In genomic region chr20:32535953-32536823, GRCh38 we compare ENCODE assay signal across 1 cellular context.
TF ChIP-seq lines count a peak whose summit lies in the region.

No MANE protein-coding gene starts in this region.

TF ChIP-seq in HepG2, 621 proteins besides CTCF, POLR2A, EP300 and RAD21 (continued from another document and continues in another):
- TF ChIP-seq, protein P1, sequence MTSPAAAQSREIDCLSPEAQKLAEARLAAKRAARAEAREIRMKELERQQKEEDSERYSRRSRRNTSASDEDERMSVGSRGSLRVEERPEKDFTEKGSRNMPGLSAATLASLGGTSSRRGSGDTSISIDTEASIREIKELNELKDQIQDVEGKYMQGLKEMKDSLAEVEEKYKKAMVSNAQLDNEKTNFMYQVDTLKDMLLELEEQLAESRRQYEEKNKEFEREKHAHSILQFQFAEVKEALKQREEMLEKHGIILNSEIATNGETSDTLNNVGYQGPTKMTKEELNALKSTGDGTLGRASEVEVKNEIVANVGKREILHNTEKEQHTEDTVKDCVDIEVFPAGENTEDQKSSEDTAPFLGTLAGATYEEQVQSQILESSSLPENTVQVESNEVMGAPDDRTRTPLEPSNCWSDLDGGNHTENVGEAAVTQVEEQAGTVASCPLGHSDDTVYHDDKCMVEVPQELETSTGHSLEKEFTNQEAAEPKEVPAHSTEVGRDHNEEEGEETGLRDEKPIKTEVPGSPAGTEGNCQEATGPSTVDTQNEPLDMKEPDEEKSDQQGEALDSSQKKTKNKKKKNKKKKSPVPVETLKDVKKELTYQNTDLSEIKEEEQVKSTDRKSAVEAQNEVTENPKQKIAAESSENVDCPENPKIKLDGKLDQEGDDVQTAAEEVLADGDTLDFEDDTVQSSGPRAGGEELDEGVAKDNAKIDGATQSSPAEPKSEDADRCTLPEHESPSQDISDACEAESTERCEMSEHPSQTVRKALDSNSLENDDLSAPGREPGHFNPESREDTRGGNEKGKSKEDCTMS (CRISPR knock-in tag; conservative IDR thresholded peaks at IDR 0.05) = no peak
- TF ChIP-seq ZNF552 (CRISPR knock-in tag; IDR thresholded peaks at IDR 0.05; ENCODE audit: borderline replicate concordance) (no peak; the same call in 1 of the 2 replicates), ZNF317 (CRISPR knock-in tag; IDR thresholded peaks at IDR 0.05) (peak; percentile 48; the same call in 1 of the 2 replicates), CBX5 (CRISPR knock-in tag; IDR thresholded peaks at IDR 0.05; ENCODE audit: borderline replicate concordance) (no peak), ZNF644 (CRISPR knock-in tag; IDR thresholded peaks at IDR 0.05; ENCODE audit: low read depth) (no peak), GPN1 (CRISPR knock-in tag; IDR thresholded peaks at IDR 0.05; ENCODE audit: borderline replicate concordance) (no peak), KDM1A (CRISPR knock-in tag; IDR thresholded peaks at IDR 0.05) (no peak), ZNF784 (CRISPR knock-in tag; IDR thresholded peaks at IDR 0.05; ENCODE audit: borderline replicate concordance) (peak; percentile 37; the same call in 1 of the 2 replicates), ZNF337 (CRISPR knock-in tag; IDR thresholded peaks at IDR 0.05; ENCODE audit: borderline replicate concordance, low read depth) (no peak), ZNF30 (CRISPR knock-in tag; IDR thresholded peaks at IDR 0.05) (no peak), MED1 (CRISPR knock-in tag; IDR thresholded peaks at IDR 0.05) (no peak; the same call in 1 of the 2 replicates), ZNF652 (CRISPR knock-in tag; IDR thresholded peaks at IDR 0.05; ENCODE audit: borderline replicate concordance, low read depth) (no peak), FIP1L1 (IDR thresholded peaks at IDR 0.05; ENCODE audit: borderline replicate concordance, insufficient read depth, low read depth, low read length) (no peak), ZHX1 (CRISPR knock-in tag; IDR thresholded peaks at IDR 0.05; ENCODE audit: low read depth) (no peak), ZFP62 (CRISPR knock-in tag; IDR thresholded peaks at IDR 0.05) (no peak), ZNF562 (CRISPR knock-in tag; IDR thresholded peaks at IDR 0.05; ENCODE audit: borderline replicate concordance) (no peak), SNAPC2 (CRISPR knock-in tag; IDR thresholded peaks at IDR 0.05) (no peak), E2F1 (CRISPR knock-in tag; IDR thresholded peaks at IDR 0.05) (no peak), ELF4 (CRISPR knock-in tag; IDR thresholded peaks at IDR 0.05; ENCODE audit: borderline replicate concordance) (no peak), ATRX (CRISPR knock-in tag; IDR thresholded peaks at IDR 0.05; ENCODE audit: borderline replicate concordance) (no peak), AGO2 (optimal IDR thresholded peaks at IDR 0.05; ENCODE audit: low read depth, low read length) (no peak), SMC3 (IDR thresholded peaks at IDR 0.05; ENCODE audit: low read length) (no peak), FOSL2 (CRISPR knock-in tag; IDR thresholded peaks at IDR 0.05) (no peak), HINFP (CRISPR knock-in tag; IDR thresholded peaks at IDR 0.05; ENCODE audit: low read depth) (no peak), ZFP1 (CRISPR knock-in tag; IDR thresholded peaks at IDR 0.05) (no peak), ESRRA (CRISPR knock-in tag; IDR thresholded peaks at IDR 0.05; ENCODE audit: low read depth) (no peak; the same call in 1 of the 2 replicates), MYC (CRISPR knock-in tag; IDR thresholded peaks at IDR 0.05; ENCODE audit: borderline replicate concordance) (0 out of 2 replicates have a peak, but pooled peaks have one; percentile 19), ZNF235 (CRISPR knock-in tag; IDR thresholded peaks at IDR 0.05; ENCODE audit: borderline replicate concordance) (no peak), PHF20 (CRISPR knock-in tag; IDR thresholded peaks at IDR 0.05) (no peak), WIZ (CRISPR knock-in tag; IDR thresholded peaks at IDR 0.05) (no peak), ZNF674 (CRISPR knock-in tag; IDR thresholded peaks at IDR 0.05; ENCODE audit: low read depth) (no peak), ZNF883 (CRISPR knock-in tag; IDR thresholded peaks at IDR 0.05; ENCODE audit: not compliant biosample characterization) (peak; percentile 74), MAZ (IDR thresholded peaks at IDR 0.05; ENCODE audit: borderline replicate concordance, low read depth, low read length) (peak; percentile 78), MAZ (CRISPR knock-in tag; IDR thresholded peaks at IDR 0.05; ENCODE audit: low read depth) (peak; percentile 49; the same call in 1 of the 2 replicates), PHF21A (CRISPR knock-in tag; IDR thresholded peaks at IDR 0.05) (no peak; the same call in 1 of the 2 replicates), GABPA (IDR thresholded peaks at IDR 0.05; ENCODE audit: low read depth, low read length) (no peak), GABPA (CRISPR knock-in tag; IDR thresholded peaks at IDR 0.05; ENCODE audit: low read depth) (no peak), ZNF121 (CRISPR knock-in tag; IDR thresholded peaks at IDR 0.05) (no peak), ZNF746 (CRISPR knock-in tag; IDR thresholded peaks at IDR 0.05) (peak; percentile 15; the same call in 1 of the 2 replicates), SRSF9 (IDR thresholded peaks at IDR 0.05; ENCODE audit: borderline replicate concordance, insufficient read depth, low read depth, low read length, poor library complexity, severe bottlenecking) (no peak), NCOA1 (CRISPR knock-in tag; IDR thresholded peaks at IDR 0.05) (no peak), ZNF160 (CRISPR knock-in tag; IDR thresholded peaks at IDR 0.05) (no peak; the same call in 1 of the 2 replicates), RFX5 (IDR thresholded peaks at IDR 0.05; ENCODE audit: low read depth, low read length) (no peak; the same call in none of the 2 replicates), ZBTB37 (CRISPR knock-in tag; IDR thresholded peaks at IDR 0.05) (no peak), ZNF253 (CRISPR knock-in tag; IDR thresholded peaks at IDR 0.05; ENCODE audit: borderline replicate concordance) (no peak), ZNF180 (CRISPR knock-in tag; IDR thresholded peaks at IDR 0.05; ENCODE audit: borderline replicate concordance, low read depth) (no peak), ZNF772 (CRISPR knock-in tag; IDR thresholded peaks at IDR 0.05) (peak; percentile 56; the same call in 1 of the 2 replicates), ZNF639 (CRISPR knock-in tag; conservative IDR thresholded peaks at IDR 0.05) (no peak), NKX3-1 (CRISPR knock-in tag; IDR thresholded peaks at IDR 0.05) (no peak), ZNF574 (CRISPR knock-in tag; IDR thresholded peaks at IDR 0.05) (no peak), TBX3 (IDR thresholded peaks at IDR 0.05; ENCODE audit: borderline replicate concordance) (no peak), IKZF4 (CRISPR knock-in tag; IDR thresholded peaks at IDR 0.05; ENCODE audit: borderline replicate concordance, low read depth, not compliant biosample characterization) (peak; percentile 46), MBNL3 (CRISPR knock-in tag; conservative IDR thresholded peaks at IDR 0.05) (no peak)
- TF ChIP-seq, protein P2, sequence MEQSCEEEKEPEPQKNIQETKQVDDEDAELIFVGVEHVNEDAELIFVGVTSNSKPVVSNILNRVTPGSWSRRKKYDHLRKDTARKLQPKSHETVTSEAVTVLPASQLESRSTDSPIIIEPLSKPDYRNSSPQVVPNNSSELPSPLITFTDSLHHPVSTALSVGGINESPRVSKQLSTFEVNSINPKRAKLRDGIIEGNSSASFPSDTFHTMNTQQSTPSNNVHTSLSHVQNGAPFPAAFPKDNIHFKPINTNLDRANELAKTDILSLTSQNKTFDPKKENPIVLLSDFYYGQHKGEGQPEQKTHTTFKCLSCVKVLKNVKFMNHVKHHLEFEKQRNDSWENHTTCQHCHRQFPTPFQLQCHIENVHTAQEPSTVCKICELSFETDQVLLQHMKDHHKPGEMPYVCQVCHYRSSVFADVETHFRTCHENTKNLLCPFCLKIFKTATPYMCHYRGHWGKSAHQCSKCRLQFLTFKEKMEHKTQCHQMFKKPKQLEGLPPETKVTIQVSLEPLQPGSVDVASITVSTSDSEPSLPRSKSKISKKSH (CRISPR knock-in tag; IDR thresholded peaks at IDR 0.05; ENCODE audit: borderline replicate concordance) = peak; percentile 88
- TF ChIP-seq, protein P3, sequence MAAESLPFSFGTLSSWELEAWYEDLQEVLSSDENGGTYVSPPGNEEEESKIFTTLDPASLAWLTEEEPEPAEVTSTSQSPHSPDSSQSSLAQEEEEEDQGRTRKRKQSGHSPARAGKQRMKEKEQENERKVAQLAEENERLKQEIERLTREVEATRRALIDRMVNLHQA (CRISPR knock-in tag; IDR thresholded peaks at IDR 0.05) = no peak
